In the genomic region with DNA sequence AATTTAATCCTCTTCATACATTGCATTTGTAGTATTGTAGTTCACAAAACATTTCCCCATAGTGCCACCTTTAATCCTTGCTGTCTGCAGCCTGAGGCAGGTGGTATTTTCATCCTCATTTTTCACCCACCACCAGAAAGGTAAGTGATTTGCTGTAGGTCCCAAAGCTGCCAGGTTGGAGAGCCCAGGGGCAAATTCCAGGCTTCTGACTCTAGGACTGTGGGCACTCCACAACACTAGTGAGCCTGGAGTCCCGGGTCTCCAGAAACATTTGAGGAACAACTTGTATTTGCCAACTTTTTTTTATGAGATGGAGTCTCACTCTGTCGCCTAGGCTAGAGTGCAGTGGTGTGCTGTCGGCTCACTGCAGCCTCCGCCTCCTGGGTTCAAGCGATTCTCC, we compare ENCODE assay signal across 13 cellular contexts. TPM values are rescaled to one million over a fixed set of nuclear protein-coding genes. Genes with fewer than 3 reads are reported as not detected.
DNase-seq lines count a peak whose midpoint lies in the region; ATAC-seq and TF ChIP-seq lines count a peak whose summit lies in the region.
"Had no signal": no experiment of that assay in that cellular context is flagged by ENCODE, and none has a peak within 500 bp of the region (broad histone marks: within the 10 kb centered on the region; RNA-seq: fewer than 3 reads in every experiment).

No MANE protein-coding gene starts in this region.

- no peaks in the 10 kb centered on the region for H3K27me3 ChIP-seq in CD4-positive, alpha-beta T cell (ENCODE audit: control insufficient read depth, insufficient read depth, low read length)

- TF ChIP-seq CTCF in CD4-positive, alpha-beta T cell (IDR thresholded peaks at IDR 0.05), result no peak
- TF ChIP-seq CTCF in HFFc6 (IDR thresholded peaks at IDR 0.05) (no peak), nephron (IDR thresholded peaks at IDR 0.05; ENCODE audit: unreplicated experiment in 3 of 3) (no peak)

- POLR2A ChIA-PET in CD4-positive, alpha-beta T cell (lab: Charles Lee), result interaction anchor here (1.8 kb wide), 1 partner anchor 176 kb away, joined by 3 read pairs; a partner anchor contains a TSS
- POLR2A ChIA-PET in activated CD4-positive, alpha-beta T cell treated with anti-CD3 and anti-CD28 coated beads, Interleukin-2, amount 10 ng/mL, durations not matched to agents 7 days and 5 days (lab: Charles Lee), result no interaction called here

- H3K9me3 ChIP-seq in CD4-positive, alpha-beta T cell (ENCODE audit: control insufficient read depth, low read length), result no peaks in the 10 kb centered on the region
- H3K9me3 ChIP-seq: lower lobe of right lung had no signal

- H3K9me3 Mint-ChIP-seq in CD4-positive, alpha-beta T cell, result no peaks in the 10 kb centered on the region
- H3K9me3 Mint-ChIP-seq in HFFc6, result no peaks in the 10 kb centered on the region
- H3K9me3 Mint-ChIP-seq in activated naive CD8-positive, alpha-beta T cell treated with anti-CD3 and anti-CD28 coated beads, Interleukin-2, amount 50 U/mL, for 24 hours, result no peaks in the 10 kb centered on the region
- H3K9me3 Mint-ChIP-seq in nephron, result no peaks in the 10 kb centered on the region
- no peaks in the 10 kb centered on the region for H3K9me3 Mint-ChIP-seq in activated CD4-positive, alpha-beta T cell treated with anti-CD3 and anti-CD28 coated beads, Interleukin-2, amount 10 ng/mL, durations not matched to agents 7 days and 5 days
- H3K9me3 Mint-ChIP-seq: activated naive CD4-positive, alpha-beta T cell treated with anti-CD3 and anti-CD28 coated beads, Interleukin-2, amount 10 ng/mL, durations not matched to agents 7 days and 5 days had no signal

- H3K27me3 Mint-ChIP-seq in CD4-positive, alpha-beta T cell, result no peaks in the 10 kb centered on the region
- H3K27me3 Mint-ChIP-seq in HFFc6 (ENCODE audit: insufficient read depth) (no peaks in the 10 kb centered on the region), nephron (ENCODE audit: low read depth) (no peaks in the 10 kb centered on the region)
- H3K27me3 Mint-ChIP-seq in activated naive CD8-positive, alpha-beta T cell treated with anti-CD3 and anti-CD28 coated beads, Interleukin-2, amount 50 U/mL, for 24 hours, result no peaks in the 10 kb centered on the region
- H3K27me3 Mint-ChIP-seq in activated CD4-positive, alpha-beta T cell treated with anti-CD3 and anti-CD28 coated beads, Interleukin-2, amount 10 ng/mL, durations not matched to agents 7 days and 5 days, result no peaks in the 10 kb centered on the region
- H3K27me3 Mint-ChIP-seq: activated naive CD4-positive, alpha-beta T cell treated with anti-CD3 and anti-CD28 coated beads, Interleukin-2, amount 10 ng/mL, durations not matched to agents 7 days and 5 days had no signal

- no peak for DNase-seq in CD4-positive, alpha-beta T cell
- DNase-seq in HFFc6 (no peak), NCI-H524 (lab: John Stamatoyannopoulos, UW) (no peak)
- DNase-seq in activated naive CD8-positive, alpha-beta T cell treated with anti-CD3 and anti-CD28 coated beads, Interleukin-2, amount 50 U/mL, for 24 hours, result no peak
- DNase-seq in stimulated activated CD4-positive, alpha-beta T cell treated with anti-CD3 and anti-CD28 coated beads, Interleukin-1b, Interleukin-23, amount 100 ng/mL, for 48 hours, result no peak
- no peak for DNase-seq in activated CD4-positive, alpha-beta T cell treated with anti-CD3 and anti-CD28 coated beads, Interleukin-2, amount 10 ng/mL, durations not matched to agents 7 days and 5 days
- DNase-seq: activated naive CD4-positive, alpha-beta T cell treated with anti-CD3 and anti-CD28 coated beads, Interleukin-2, amount 10 ng/mL, durations not matched to agents 7 days and 5 days; KG1; lower lobe of right lung; NCI-H1436; NCI-H226; occipital lobe had no signal

- CTCF ChIA-PET in CD4-positive, alpha-beta T cell (lab: Charles Lee), result interaction anchor here (2.0 kb wide), 1 partner anchor 39 kb away, joined by 8 read pairs; no protein-coding TSS in a partner anchor
- CTCF ChIA-PET in activated CD4-positive, alpha-beta T cell treated with anti-CD3 and anti-CD28 coated beads, Interleukin-2, amount 10 ng/mL, durations not matched to agents 7 days and 5 days (lab: Charles Lee), result interaction anchor here (1.7 kb wide), 1 partner anchor 39 kb away, joined by 6 read pairs; no protein-coding TSS in a partner anchor

- peak overlapping the region; percentile 68 for H3K4me3 Mint-ChIP-seq in CD4-positive, alpha-beta T cell
- H3K4me3 Mint-ChIP-seq in HFFc6, result no peak overlapping the region
- no peak overlapping the region for H3K4me3 Mint-ChIP-seq in activated naive CD8-positive, alpha-beta T cell treated with anti-CD3 and anti-CD28 coated beads, Interleukin-2, amount 50 U/mL, for 24 hours
- H3K4me3 Mint-ChIP-seq in nephron, result peak overlapping the region; percentile 5 to 52 (median 36)
- no peak overlapping the region for H3K4me3 Mint-ChIP-seq in activated CD4-positive, alpha-beta T cell treated with anti-CD3 and anti-CD28 coated beads, Interleukin-2, amount 10 ng/mL, durations not matched to agents 7 days and 5 days
- H3K4me3 Mint-ChIP-seq: activated naive CD4-positive, alpha-beta T cell treated with anti-CD3 and anti-CD28 coated beads, Interleukin-2, amount 10 ng/mL, durations not matched to agents 7 days and 5 days had no signal

- peaks cover 42% of the 10 kb centered on the region for H3K36me3 Mint-ChIP-seq in CD4-positive, alpha-beta T cell (ENCODE audit: low read depth)
- peaks cover 29% of the 10 kb centered on the region for H3K36me3 Mint-ChIP-seq in HFFc6 (ENCODE audit: low read depth)
- H3K36me3 Mint-ChIP-seq in activated naive CD8-positive, alpha-beta T cell treated with anti-CD3 and anti-CD28 coated beads, Interleukin-2, amount 50 U/mL, for 24 hours (ENCODE audit: low read depth), result peaks cover 55% of the 10 kb centered on the region
- H3K36me3 Mint-ChIP-seq in nephron (ENCODE audit: low read depth), result peaks cover 38% of the 10 kb centered on the region
- peaks cover 40% of the 10 kb centered on the region for H3K36me3 Mint-ChIP-seq in activated CD4-positive, alpha-beta T cell treated with anti-CD3 and anti-CD28 coated beads, Interleukin-2, amount 10 ng/mL, durations not matched to agents 7 days and 5 days (ENCODE audit: low read depth)

- ATAC-seq in CD4-positive, alpha-beta T cell (ENCODE audit: poor library complexity), result no peak
- ATAC-seq in activated naive CD8-positive, alpha-beta T cell treated with anti-CD3 and anti-CD28 coated beads, Interleukin-2, amount 50 U/mL, for 24 hours, result no peak
- ATAC-seq: lower lobe of right lung had no signal

- intact Hi-C loops in CD4-positive, alpha-beta T cell (cut with DNase I, micrococcal nuclease), result no loop called here

- H3K4me1 Mint-ChIP-seq in CD4-positive, alpha-beta T cell (ENCODE audit: low read depth), result peaks cover 60% of the 10 kb centered on the region
- H3K4me1 Mint-ChIP-seq in HFFc6 (ENCODE audit: low read depth), result peaks cover 42% of the 10 kb centered on the region
- H3K4me1 Mint-ChIP-seq in activated naive CD8-positive, alpha-beta T cell treated with anti-CD3 and anti-CD28 coated beads, Interleukin-2, amount 50 U/mL, for 24 hours, result peaks cover 76% of the 10 kb centered on the region
- peaks cover 46% of the 10 kb centered on the region for H3K4me1 Mint-ChIP-seq in nephron
- H3K4me1 Mint-ChIP-seq in activated CD4-positive, alpha-beta T cell treated with anti-CD3 and anti-CD28 coated beads, Interleukin-2, amount 10 ng/mL, durations not matched to agents 7 days and 5 days, result peaks cover 55% of the 10 kb centered on the region

- no peak overlapping the region for H3K27ac ChIP-seq in CD4-positive, alpha-beta T cell (ENCODE audit: low read depth, low read length)
- H3K27ac ChIP-seq: lower lobe of right lung had no signal

- peak overlapping the region; percentile 49 for H3K27ac Mint-ChIP-seq in CD4-positive, alpha-beta T cell
- peak overlapping the region; percentile 65 for H3K27ac Mint-ChIP-seq in HFFc6
- peak overlapping the region; percentile 36 for H3K27ac Mint-ChIP-seq in activated naive CD8-positive, alpha-beta T cell treated with anti-CD3 and anti-CD28 coated beads, Interleukin-2, amount 50 U/mL, for 24 hours
- H3K27ac Mint-ChIP-seq in nephron, result peak overlapping the region; percentile 56 to 75 (median 57)
- H3K27ac Mint-ChIP-seq in activated CD4-positive, alpha-beta T cell treated with anti-CD3 and anti-CD28 coated beads, Interleukin-2, amount 10 ng/mL, durations not matched to agents 7 days and 5 days, result no peak overlapping the region
- H3K27ac Mint-ChIP-seq: activated naive CD4-positive, alpha-beta T cell treated with anti-CD3 and anti-CD28 coated beads, Interleukin-2, amount 10 ng/mL, durations not matched to agents 7 days and 5 days had no signal

RNA-seq across cellular contexts. Expression of a gene that starts 6.2 kb away (rescaled TPM):
- 100 to 1,000 TPM; 464 to 491 TPM for total RNA-seq in CD4-positive, alpha-beta T cell
- 100 to 1,000 TPM; 227 to 298 (median 277) TPM for total RNA-seq in HFFc6 (2021; fragmentation: NEBNext Ultra II Directional; extraction: Animal tissue kit (Norgen Biotek cat#: 25700))
- 100 to 1,000 TPM; 385 to 389 TPM for total RNA-seq in activated CD4-positive, alpha-beta T cell treated with anti-CD3 and anti-CD28 coated beads, Interleukin-2, amount 10 ng/mL, durations not matched to agents 7 days and 5 days

RNA-seq across cellular contexts. Expression of a gene that starts 35.0 kb away (rescaled TPM):
- total RNA-seq in CD4-positive, alpha-beta T cell, result 100 to 1,000 TPM; 151 to 168 TPM
- 100 to 1,000 TPM; 156 to 190 (median 166) TPM for total RNA-seq in HFFc6 (2021; fragmentation: NEBNext Ultra II Directional; extraction: Animal tissue kit (Norgen Biotek cat#: 25700))
- 100 to 1,000 TPM; 162 to 189 TPM for total RNA-seq in activated CD4-positive, alpha-beta T cell treated with anti-CD3 and anti-CD28 coated beads, Interleukin-2, amount 10 ng/mL, durations not matched to agents 7 days and 5 days

RNA-seq across cellular contexts. Expression of a gene that starts 40.9 kb away (rescaled TPM):
- total RNA-seq in CD4-positive, alpha-beta T cell, result 10 to 100 TPM; 48.6 to 53.3 TPM
- total RNA-seq in HFFc6 (2021; fragmentation: NEBNext Ultra II Directional; extraction: Animal tissue kit (Norgen Biotek cat#: 25700)), result 10 to 100 TPM; 28.6 to 36.8 (median 35.0) TPM
- total RNA-seq in activated CD4-positive, alpha-beta T cell treated with anti-CD3 and anti-CD28 coated beads, Interleukin-2, amount 10 ng/mL, durations not matched to agents 7 days and 5 days, result 10 to 100 TPM; 39.9 to 43.8 TPM

RNA-seq across cellular contexts. Expression of a gene that starts 57.5 kb away (rescaled TPM):
- total RNA-seq in CD4-positive, alpha-beta T cell, result 100 to 1,000 TPM; 279 to 286 TPM
- 100 to 1,000 TPM in 1 of 6 experiments, 10 to 100 TPM in 5; 91.5 to 122 (median 99.5) TPM for total RNA-seq in HFFc6 (2021; fragmentation: NEBNext Ultra II Directional; extraction: Animal tissue kit (Norgen Biotek cat#: 25700))
- 100 to 1,000 TPM; 268 to 270 TPM for total RNA-seq in activated CD4-positive, alpha-beta T cell treated with anti-CD3 and anti-CD28 coated beads, Interleukin-2, amount 10 ng/mL, durations not matched to agents 7 days and 5 days

Comparison
In these comparisons a context has a peak if more than half of its experiments do, and no peak if none do; other contexts are left out.
1. H3K4me3 Mint-ChIP-seq: peak in CD4-positive, alpha-beta T cell (single experiment) and nephron (3 of 3); none in HFFc6 (single experiment), activated naive CD8-positive, alpha-beta T cell treated with anti-CD3 and anti-CD28 coated beads, Interleukin-2, amount 50 U/mL, for 24 hours (single experiment) and activated CD4-positive, alpha-beta T cell treated with anti-CD3 and anti-CD28 coated beads, Interleukin-2, amount 10 ng/mL, durations not matched to agents 7 days and 5 days (single experiment).